Comparison of ENCODE assay signal across 33 cellular contexts in genomic region chr5:58902765-58903164, GRCh38.
DNase-seq lines count a peak whose midpoint lies in the region; ATAC-seq, FAIRE-seq and TF ChIP-seq lines count a peak whose summit lies in the region.
"Had no signal": no experiment of that assay in that cellular context is flagged by ENCODE, and none has a peak within 500 bp of the region (broad histone marks: within the 10 kb centered on the region; RNA-seq: fewer than 3 reads in every experiment).

No MANE protein-coding gene starts in this region.

- no peak overlapping the region for H3K4me3 ChIP-seq in A549
- no peak overlapping the region for H3K4me3 ChIP-seq in bronchial epithelial cell (ENCODE audit: low read depth, low read length)
- no peak overlapping the region for H3K4me3 ChIP-seq in vagina
- H3K4me3 ChIP-seq: ascending aorta; BLaER1 treated with 17β-estradiol and CSF1 and Interleukin-3, amounts not matched to agents 10 nM and 100 nM; mucosa of descending colon; upper lobe of left lung had no signal

- ATAC-seq in A549 (peak; percentile 66 to 80; a peak in 5 of 6 replicates), HG03025 (IDR thresholded peaks at IDR 0.05; ENCODE audit: low FRiP score, unreplicated experiment) (no peak), omental fat pad (ENCODE audit: low FRiP score) (no peak), HG02642 (IDR thresholded peaks at IDR 0.05; ENCODE audit: poor library complexity, unreplicated experiment) (no peak)
- ATAC-seq: HCT116; mucosa of descending colon; sciatic nerve; stimulated activated effector memory CD8-positive, alpha-beta T cell treated with anti-CD3 and anti-CD28 coated beads, Interleukin-12 subunit alpha, Interleukin-12 subunit beta, amount 100 ng/mL, for 72 hours had no signal

- no peaks in the 10 kb centered on the region for H3K36me3 ChIP-seq in bronchial epithelial cell (ENCODE audit: control insufficient read depth, insufficient read depth, low read length)
- H3K36me3 ChIP-seq in vagina = no peaks in the 10 kb centered on the region
- H3K36me3 ChIP-seq: ascending aorta; BLaER1 treated with 17β-estradiol and CSF1 and Interleukin-3, amounts not matched to agents 10 nM and 100 nM; upper lobe of left lung had no signal

- TF ChIP-seq CTCF in A549 (IDR thresholded peaks at IDR 0.05) (peak; percentile 50), bronchial epithelial cell (IDR thresholded peaks at IDR 0.05; ENCODE audit: insufficient read depth, low read length, severe bottlenecking) (no peak), omental fat pad (IDR thresholded peaks at IDR 0.05) (no peak), vagina (IDR thresholded peaks at IDR 0.05) (no peak)

- intact Hi-C loops in vagina (cut with DNase I) = no loop called here

- peaks cover 30% of the 10 kb centered on the region for H3K4me1 ChIP-seq in A549
- no peaks in the 10 kb centered on the region for H3K4me1 ChIP-seq in vagina
- H3K4me1 ChIP-seq: ascending aorta; BLaER1 treated with 17β-estradiol and CSF1 and Interleukin-3, amounts not matched to agents 10 nM and 100 nM; parathyroid adenoma; upper lobe of left lung had no signal

- FAIRE-seq in A549 (lab: Jason Lieb, UNC) = peak; percentile 76
- peak; percentile 7 for FAIRE-seq in bronchial epithelial cell (lab: Jason Lieb, UNC)
- FAIRE-seq: GM19239, RCC 7860 had no signal

- no peak for TF ChIP-seq EP300 in A549 (IDR thresholded peaks at IDR 0.05)

- POLR2A ChIA-PET in A549 (lab: Yijun Ruan, JAX) = interaction anchor here (0.6 to 1.0 kb wide), 2 partner anchors 67 to 93 kb away, joined by 3 read pairs; no protein-coding TSS in a partner anchor

- TF ChIP-seq RAD21 in A549 (conservative IDR thresholded peaks at IDR 0.05 in 1 of 2, IDR thresholded peaks at IDR 0.05 in 1 of 2) = peak; percentile 68 to 69

- WGBS in A549 (ENCODE audit: missing lambda C conversion rate) = 21% methylated on average over 2 of the region's 2 CpGs

- CTCF ChIA-PET in A549 (lab: Yijun Ruan, JAX) = interaction anchor here (0.8 to 2.7 kb wide), 13 partner anchors 9 to 177 kb away, joined by 3 to 14 read pairs (median 4); no protein-coding TSS in a partner anchor

- peak in 1 of 2 experiments; percentile 73 for DNase-seq in A549 (ENCODE audit: low read depth in 1 of 2, low spot score in 1 of 2)
- DNase-seq in OCI-M1 (lab: John Stamatoyannopoulos, UW) = peak; percentile 39
- DNase-seq in bronchial epithelial cell (ENCODE audit: low read depth) = no peak
- DNase-seq in midbrain (lab: John Stamatoyannopoulos, UW) = peak; percentile 22
- no peak for DNase-seq in omental fat pad (ENCODE audit: low spot score)
- no peak for DNase-seq in vagina (ENCODE audit: extremely low spot score in 2 of 2)
- DNase-seq: activated CD4-positive, alpha-beta T cell treated with anti-CD3 and anti-CD28 coated beads for 4 hours; activated effector memory CD4-positive, alpha-beta T cell treated with anti-CD3 and anti-CD28 coated beads, Interleukin-2, amount 50 U/mL, for 16 hours; activated naive CD8-positive, alpha-beta T cell treated with anti-CD3 and anti-CD28 coated beads for 36 hours; COR-L47; DMS79; islet precursor cell; Kasumi-1; mucosa of descending colon; NCI-H1694; NCI-H2171 treated with DMSO at 0.1 percent for 48 hours; NCI-H510A treated with DMSO at 0.1 percent for 48 hours; nephron progenitor cell; stimulated activated CD4-positive, alpha-beta T cell treated with anti-CD3 and anti-CD28 coated beads, Interleukin-12 subunit alpha, Interleukin-12 subunit beta, amount 100 ng/mL, for 4 hours; stimulated activated CD4-positive, alpha-beta T cell treated with anti-CD3 and anti-CD28 coated beads, Interleukin-4, amount 100 ng/mL, for 24 hours; T-helper 1 cell; upper lobe of left lung had no signal

- H3K27me3 ChIP-seq in bronchial epithelial cell (ENCODE audit: control insufficient read depth, insufficient read depth, low read length) = no peaks in the 10 kb centered on the region
- no peaks in the 10 kb centered on the region for H3K27me3 ChIP-seq in vagina
- H3K27me3 ChIP-seq: ascending aorta; BLaER1 treated with 17β-estradiol and CSF1 and Interleukin-3, amounts not matched to agents 10 nM and 100 nM; upper lobe of left lung had no signal

- H3K27ac ChIP-seq in A549 (peak overlapping the region; percentile 60 to 71), vagina (no peak overlapping the region)
- H3K27ac ChIP-seq: ascending aorta; BLaER1 treated with 17β-estradiol and CSF1 and Interleukin-3, amounts not matched to agents 10 nM and 100 nM; HL-60; parathyroid adenoma; upper lobe of left lung had no signal

- peaks cover 10% of the 10 kb centered on the region; the same call in 2 of the 3 replicates for H3K9me3 ChIP-seq in A549
- no peaks in the 10 kb centered on the region for H3K9me3 ChIP-seq in vagina
- H3K9me3 ChIP-seq: ascending aorta, mucosa of descending colon, upper lobe of left lung had no signal

- TF ChIP-seq POLR2A in A549 (IDR thresholded peaks at IDR 0.05; ENCODE audit: low read length) (no peak), vagina (IDR thresholded peaks at IDR 0.05) (no peak)

- peak overlapping the region; percentile 7; the same call in 2 of the 3 replicates for H3K4me2 ChIP-seq in A549
- H3K4me2 ChIP-seq: BLaER1 treated with 17β-estradiol and CSF1 and Interleukin-3, amounts not matched to agents 10 nM and 100 nM had no signal

TF ChIP-seq in A549, 52 proteins besides CTCF, POLR2A, EP300 and RAD21:
- TF ChIP-seq ESRRA (IDR thresholded peaks at IDR 0.05; ENCODE audit: borderline replicate concordance, low read length) (no peak), HES2 (IDR thresholded peaks at IDR 0.05) (no peak), KDM1A (IDR thresholded peaks at IDR 0.05; ENCODE audit: low read depth) (no peak), RARB (CRISPR knock-in tag; IDR thresholded peaks at IDR 0.05) (no peak), CBX8 (IDR thresholded peaks at IDR 0.05) (no peak), SMC3 (IDR thresholded peaks at IDR 0.05) (peak; percentile 56), EHF (CRISPR knock-in tag; IDR thresholded peaks at IDR 0.05) (no peak), RCOR1 (IDR thresholded peaks at IDR 0.05; ENCODE audit: low read depth, low read length) (no peak)

Comparison
In these comparisons a context has a peak if more than half of its experiments do, and no peak if none do; other contexts are left out.
1. ATAC-seq: peak in A549 (2 of 2); none in HG03025 (single experiment), omental fat pad (single experiment) and HG02642 (single experiment).
2. DNase-seq: peak in OCI-M1 (single experiment) and midbrain (single experiment); none in bronchial epithelial cell (single experiment), omental fat pad (single experiment) and vagina (0 of 2).